2 cellular contexts compared by ENCODE assay signal in genomic region chr10:18599392-18599791, GRCh38.
A peak's percentile ranks its signal among the peaks of the same experiment; 100 is the strongest.
TF ChIP-seq lines count a peak whose summit lies in the region.

No MANE protein-coding gene starts in this region.

TF ChIP-seq in liver, 16 proteins besides CTCF, POLR2A, EP300 and RAD21:
- TF ChIP-seq SP1 (IDR thresholded peaks at IDR 0.05) (peak; percentile 22), RXRA (IDR thresholded peaks at IDR 0.05) (peak; percentile 7 to 27), TAF1 (conservative IDR thresholded peaks at IDR 0.05) (no peak), FOXA1 (IDR thresholded peaks at IDR 0.05) (no peak), HNF4A (conservative IDR thresholded peaks at IDR 0.05) (peak; percentile 31 to 34), NR2F2 (IDR thresholded peaks at IDR 0.05) (no peak), REST (IDR thresholded peaks at IDR 0.05) (peak; percentile 13), ATF3 (IDR thresholded peaks at IDR 0.05) (no peak), YY1 (IDR thresholded peaks at IDR 0.05) (peak; percentile 27), JUND (IDR thresholded peaks at IDR 0.05) (peak in 1 of 2 donors; percentile 56)
- TF ChIP-seq, protein P1, sequence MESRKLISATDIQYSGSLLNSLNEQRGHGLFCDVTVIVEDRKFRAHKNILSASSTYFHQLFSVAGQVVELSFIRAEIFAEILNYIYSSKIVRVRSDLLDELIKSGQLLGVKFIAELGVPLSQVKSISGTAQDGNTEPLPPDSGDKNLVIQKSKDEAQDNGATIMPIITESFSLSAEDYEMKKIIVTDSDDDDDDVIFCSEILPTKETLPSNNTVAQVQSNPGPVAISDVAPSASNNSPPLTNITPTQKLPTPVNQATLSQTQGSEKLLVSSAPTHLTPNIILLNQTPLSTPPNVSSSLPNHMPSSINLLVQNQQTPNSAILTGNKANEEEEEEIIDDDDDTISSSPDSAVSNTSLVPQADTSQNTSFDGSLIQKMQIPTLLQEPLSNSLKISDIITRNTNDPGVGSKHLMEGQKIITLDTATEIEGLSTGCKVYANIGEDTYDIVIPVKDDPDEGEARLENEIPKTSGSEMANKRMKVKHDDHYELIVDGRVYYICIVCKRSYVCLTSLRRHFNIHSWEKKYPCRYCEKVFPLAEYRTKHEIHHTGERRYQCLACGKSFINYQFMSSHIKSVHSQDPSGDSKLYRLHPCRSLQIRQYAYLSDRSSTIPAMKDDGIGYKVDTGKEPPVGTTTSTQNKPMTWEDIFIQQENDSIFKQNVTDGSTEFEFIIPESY (IDR thresholded peaks at IDR 0.05) = peak; percentile 12

TF ChIP-seq in HepG2, 621 proteins besides CTCF, POLR2A, EP300 and RAD21:
- TF ChIP-seq USF2 (IDR thresholded peaks at IDR 0.05; ENCODE audit: low read depth, low read length) (no peak), USF2 (CRISPR knock-in tag; IDR thresholded peaks at IDR 0.05; ENCODE audit: borderline replicate concordance) (no peak), ESRRA (CRISPR knock-in tag; IDR thresholded peaks at IDR 0.05; ENCODE audit: low read depth) (no peak), ZNF124 (CRISPR knock-in tag; IDR thresholded peaks at IDR 0.05) (no peak), TEAD3 (CRISPR knock-in tag; optimal IDR thresholded peaks at IDR 0.05; ENCODE audit: borderline replicate concordance) (no peak), TOPORS (CRISPR knock-in tag; IDR thresholded peaks at IDR 0.05) (no peak), NR3C1 (CRISPR knock-in tag; IDR thresholded peaks at IDR 0.05) (no peak), ZNF30 (CRISPR knock-in tag; IDR thresholded peaks at IDR 0.05) (no peak), MXD4 (CRISPR knock-in tag; IDR thresholded peaks at IDR 0.05) (no peak)
- TF ChIP-seq, protein P2, sequence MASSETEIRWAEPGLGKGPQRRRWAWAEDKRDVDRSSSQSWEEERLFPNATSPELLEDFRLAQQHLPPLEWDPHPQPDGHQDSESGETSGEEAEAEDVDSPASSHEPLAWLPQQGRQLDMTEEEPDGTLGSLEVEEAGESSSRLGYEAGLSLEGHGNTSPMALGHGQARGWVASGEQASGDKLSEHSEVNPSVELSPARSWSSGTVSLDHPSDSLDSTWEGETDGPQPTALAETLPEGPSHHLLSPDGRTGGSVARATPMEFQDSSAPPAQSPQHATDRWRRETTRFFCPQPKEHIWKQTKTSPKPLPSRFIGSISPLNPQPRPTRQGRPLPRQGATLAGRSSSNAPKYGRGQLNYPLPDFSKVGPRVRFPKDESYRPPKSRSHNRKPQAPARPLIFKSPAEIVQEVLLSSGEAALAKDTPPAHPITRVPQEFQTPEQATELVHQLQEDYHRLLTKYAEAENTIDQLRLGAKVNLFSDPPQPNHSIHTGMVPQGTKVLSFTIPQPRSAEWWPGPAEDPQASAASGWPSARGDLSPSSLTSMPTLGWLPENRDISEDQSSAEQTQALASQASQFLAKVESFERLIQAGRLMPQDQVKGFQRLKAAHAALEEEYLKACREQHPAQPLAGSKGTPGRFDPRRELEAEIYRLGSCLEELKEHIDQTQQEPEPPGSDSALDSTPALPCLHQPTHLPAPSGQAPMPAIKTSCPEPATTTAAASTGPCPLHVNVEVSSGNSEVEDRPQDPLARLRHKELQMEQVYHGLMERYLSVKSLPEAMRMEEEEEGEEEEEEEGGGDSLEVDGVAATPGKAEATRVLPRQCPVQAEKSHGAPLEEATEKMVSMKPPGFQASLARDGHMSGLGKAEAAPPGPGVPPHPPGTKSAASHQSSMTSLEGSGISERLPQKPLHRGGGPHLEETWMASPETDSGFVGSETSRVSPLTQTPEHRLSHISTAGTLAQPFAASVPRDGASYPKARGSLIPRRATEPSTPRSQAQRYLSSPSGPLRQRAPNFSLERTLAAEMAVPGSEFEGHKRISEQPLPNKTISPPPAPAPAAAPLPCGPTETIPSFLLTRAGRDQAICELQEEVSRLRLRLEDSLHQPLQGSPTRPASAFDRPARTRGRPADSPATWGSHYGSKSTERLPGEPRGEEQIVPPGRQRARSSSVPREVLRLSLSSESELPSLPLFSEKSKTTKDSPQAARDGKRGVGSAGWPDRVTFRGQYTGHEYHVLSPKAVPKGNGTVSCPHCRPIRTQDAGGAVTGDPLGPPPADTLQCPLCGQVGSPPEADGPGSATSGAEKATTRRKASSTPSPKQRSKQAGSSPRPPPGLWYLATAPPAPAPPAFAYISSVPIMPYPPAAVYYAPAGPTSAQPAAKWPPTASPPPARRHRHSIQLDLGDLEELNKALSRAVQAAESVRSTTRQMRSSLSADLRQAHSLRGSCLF (CRISPR knock-in tag; IDR thresholded peaks at IDR 0.05; ENCODE audit: borderline replicate concordance) = no peak
TF ChIP-seq in HepG2: peak in this region for 0.
